In genomic region chr22:44697423-44698179, GRCh38 we compare ENCODE assay signal across 8 cellular contexts. TPM values are rescaled to one million over a fixed set of nuclear protein-coding genes. Genes with fewer than 3 reads are reported as not detected.
DNase-seq lines count a peak whose midpoint lies in the region; ATAC-seq and TF ChIP-seq lines count a peak whose summit lies in the region.

No MANE protein-coding gene starts in this region.

- H3K27me3 Mint-ChIP-seq in CD4-positive, CD25-positive, alpha-beta regulatory T cell: peaks cover 6% of the 10 kb centered on the region

- H3K36me3 Mint-ChIP-seq in CD4-positive, CD25-positive, alpha-beta regulatory T cell: no peaks in the 10 kb centered on the region

- no peaks in the 10 kb centered on the region for H3K27me3 ChIP-seq in CD4-positive, CD25-positive, alpha-beta regulatory T cell (ENCODE audit: control insufficient read depth, insufficient read depth, low read length)
- no peaks in the 10 kb centered on the region for H3K27me3 ChIP-seq in upper lobe of left lung

- peaks cover 0 to 12% (median 0%) of the 10 kb centered on the region in 4 donors for H3K4me1 Mint-ChIP-seq in CD4-positive, CD25-positive, alpha-beta regulatory T cell

- no peaks in the 10 kb centered on the region for H3K9me3 ChIP-seq in CD4-positive, CD25-positive, alpha-beta regulatory T cell (ENCODE audit: control insufficient read depth in 2 of 2, low read length in 2 of 2)
- H3K9me3 ChIP-seq in upper lobe of left lung: no peaks in the 10 kb centered on the region

- no peak overlapping the region for H3K4me3 ChIP-seq in CD4-positive, CD25-positive, alpha-beta regulatory T cell (ENCODE audit: low read depth, low read length)
- H3K4me3 ChIP-seq in upper lobe of left lung: no peak overlapping the region

- DNase-seq in CD4-positive, CD25-positive, alpha-beta regulatory T cell: peak; percentile 76 to 81 (median 77)
- DNase-seq in SK-N-DZ (ENCODE audit: low spot score): peak; percentile 68
- DNase-seq in activated gamma-delta T cell treated with anti-CD3 and anti-CD28 coated beads, Interleukin-2, amount 50 U/mL, for 16 hours (ENCODE audit: low read depth): peak; percentile 82
- peak; percentile 76 for DNase-seq in glomerular visceral epithelial cell (ENCODE audit: extremely low spot score)
- DNase-seq in posterior vena cava (ENCODE audit: low spot score): peak; percentile 93
- DNase-seq in upper lobe of left lung: peak; percentile 84 to 94

- H3K4me1 ChIP-seq in CD4-positive, CD25-positive, alpha-beta regulatory T cell (ENCODE audit: control insufficient read depth, insufficient read depth, low read length, poor library complexity, severe bottlenecking): peaks cover 19% of the 10 kb centered on the region
- peaks cover 6 to 22% (median 14%) of the 10 kb centered on the region in 4 donors for H3K4me1 ChIP-seq in upper lobe of left lung

- TF ChIP-seq EP300 in upper lobe of left lung (IDR thresholded peaks at IDR 0.05): no peak

- no peaks in the 10 kb centered on the region for H3K9me3 Mint-ChIP-seq in CD4-positive, CD25-positive, alpha-beta regulatory T cell

- TF ChIP-seq CTCF in upper lobe of left lung (IDR thresholded peaks at IDR 0.05): peak; percentile 87 to 97 (median 94)

- intact Hi-C loops in posterior vena cava (cut with DNase I): loop anchor here (2.0 to 5.0 kb wide), 2 partner anchors 37 to 40 kb away; no protein-coding TSS in a partner anchor

- TF ChIP-seq POLR2A in upper lobe of left lung (IDR thresholded peaks at IDR 0.05): no peak

- H3K36me3 ChIP-seq in CD4-positive, CD25-positive, alpha-beta regulatory T cell (ENCODE audit: control insufficient read depth, insufficient read depth, low read length): no peaks in the 10 kb centered on the region
- H3K36me3 ChIP-seq in upper lobe of left lung: no peaks in the 10 kb centered on the region

- peak overlapping the region in 2 of 3 donors; percentile 12 to 36 for H3K27ac Mint-ChIP-seq in CD4-positive, CD25-positive, alpha-beta regulatory T cell

- 25% methylated on average over 19 of the region's 22 CpGs; no CpG with 5 or more reads in 1 of the 2 donors for WGBS in upper lobe of left lung, 2 donors

- ATAC-seq in CD4-positive, CD25-positive, alpha-beta regulatory T cell (ENCODE audit: low read depth in 2 of 2): peak; percentile 23 to 36
- ATAC-seq in HG02588 (IDR thresholded peaks at IDR 0.05; ENCODE audit: unreplicated experiment): peak; percentile 35
- peak; percentile 78 to 82 for ATAC-seq in upper lobe of left lung (ENCODE audit: low FRiP score in 2 of 2)
- no peak for ATAC-seq in GM18511 (IDR thresholded peaks at IDR 0.05; ENCODE audit: unreplicated experiment)

- H3K4me3 Mint-ChIP-seq in CD4-positive, CD25-positive, alpha-beta regulatory T cell: peak overlapping the region in 1 of 4 donors; percentile 76

- no peak overlapping the region for H3K27ac ChIP-seq in CD4-positive, CD25-positive, alpha-beta regulatory T cell (ENCODE audit: insufficient read depth, low read length, poor library complexity, severe bottlenecking)
- H3K27ac ChIP-seq in upper lobe of left lung: peak overlapping the region; percentile 41 to 78 (median 68)

RNA-seq across cellular contexts. Expression of gene PRR5, which starts 4.4 kb away (rescaled TPM):
- total RNA-seq in CD4-positive, CD25-positive, alpha-beta regulatory T cell: 44.4 TPM
- polyA plus RNA-seq in CD4-positive, CD25-positive, alpha-beta regulatory T cell: 10 to 100 TPM; 29.2 to 37.6 (median 33.3) TPM
- 1.0 and 3.1 TPM in 2 replicates for polyA plus RNA-seq in SK-N-DZ (2014; cell fraction: cytosol; rRNA removed)
- 0.84 and 1.1 TPM in 2 replicates for polyA plus RNA-seq in SK-N-DZ (2014; cell fraction: nucleus; rRNA removed)
- total RNA-seq in posterior vena cava (10 to 100 TPM in 1 of 2 donors, 1 to 10 TPM in 1; 8.8 to 11.8 TPM), upper lobe of left lung (10 to 100 TPM; 13.1 to 68.1 (median 15.8) TPM)

RNA-seq across cellular contexts. Expression of gene ARHGAP8, which starts 54.8 kb away (rescaled TPM):
- total RNA-seq in CD4-positive, CD25-positive, alpha-beta regulatory T cell: 2.6 TPM
- under 1 TPM in 3 of 4 donors, not detected in 1; 0.18 to 0.59 (median 0.42) TPM for polyA plus RNA-seq in CD4-positive, CD25-positive, alpha-beta regulatory T cell
- polyA plus RNA-seq in SK-N-DZ (2014; cell fraction: cytosol; rRNA removed): not detected in 2 replicates
- polyA plus RNA-seq in SK-N-DZ (2014; cell fraction: nucleus; rRNA removed): not detected in 2 replicates
- total RNA-seq in posterior vena cava (1 to 10 TPM; 1.4 TPM), upper lobe of left lung (10 to 100 TPM; 13.8 to 55.5 (median 22.7) TPM)
